ENCODE assay signal across 29 cellular contexts in genomic region chr7:135658564-135658963, GRCh38. TPM values are rescaled to one million over a fixed set of nuclear protein-coding genes. Genes with fewer than 3 reads are reported as not detected.
DNase-seq lines count a peak whose midpoint lies in the region; ATAC-seq, FAIRE-seq and TF ChIP-seq lines count a peak whose summit lies in the region.
"Had no signal": no experiment of that assay in that cellular context is flagged by ENCODE, and none has a peak within 500 bp of the region (broad histone marks: within the 10 kb centered on the region; RNA-seq: fewer than 3 reads in every experiment).

No MANE protein-coding gene starts in this region.

- no peak for ATAC-seq in WTC11
- ATAC-seq: GM12878 had no signal

- H4K8ac ChIP-seq in H1 (ENCODE audit: extremely low read depth, insufficient read depth, low read length), result no peak overlapping the region
- no peak overlapping the region for H4K8ac ChIP-seq in neuronal stem cell (ENCODE audit: low read depth, low read length)

- no peak for TF ChIP-seq EP300 in H1 (IDR thresholded peaks at IDR 0.05; ENCODE audit: borderline replicate concordance in 1 of 2, low read depth in 2 of 2, low read length in 2 of 2)

- no peaks in the 10 kb centered on the region for H4K20me1 ChIP-seq in H1 (replicated peaks in 1 of 2; ENCODE audit: control insufficient read depth in 1 of 2, insufficient read depth in 2 of 2, low read length in 2 of 2)
- H4K20me1 ChIP-seq: BLaER1 had no signal

- H3K4me2 ChIP-seq in H1 (ENCODE audit: insufficient read depth in 1 of 2, low read depth in 2 of 2, low read length in 2 of 2) (no peak overlapping the region), neuronal stem cell (ENCODE audit: insufficient read depth, low read length, poor library complexity, severe bottlenecking) (no peak overlapping the region)
- H3K4me2 ChIP-seq: BLaER1 had no signal

- no peak overlapping the region for H3K4me3 ChIP-seq in HEK293 (ENCODE audit: low read depth, low read length)
- no peak overlapping the region for H3K4me3 ChIP-seq in H1 (ENCODE audit: extremely low read depth in 1 of 4, insufficient read depth in 2 of 4, low read depth in 3 of 4, low read length in 4 of 4)
- no peak overlapping the region for H3K4me3 ChIP-seq in neuronal stem cell (ENCODE audit: low read length in 2 of 2)
- H3K4me3 ChIP-seq in colonic mucosa, result no peak overlapping the region
- no peak overlapping the region for H3K4me3 ChIP-seq in coronary artery
- H3K4me3 ChIP-seq in kidney (ENCODE audit: low read length in 2 of 2), result no peak overlapping the region
- H3K4me3 ChIP-seq: BLaER1, GM12878 had no signal

- H3K4me3 Mint-ChIP-seq in nephron (no peak overlapping the region), WTC11 (no peak overlapping the region)
- H3K4me3 Mint-ChIP-seq: CD4-positive, alpha-beta memory T cell had no signal

- H4K91ac ChIP-seq in H1 (replicated peaks; ENCODE audit: insufficient read length, low read length) (no peak overlapping the region), neuronal stem cell (ENCODE audit: low read depth, low read length, poor library complexity) (no peak overlapping the region)

- no peak for TF ChIP-seq POLR2A in H1 (IDR thresholded peaks at IDR 0.05; ENCODE audit: control extremely low read depth in 1 of 2, low read depth in 2 of 2, low read length in 2 of 2)

- peak overlapping the region; percentile 13; the same call in 1 of the 2 replicates for H2AFZ ChIP-seq in H1 (ENCODE audit: low read length)
- peak overlapping the region; percentile 79 for H2AFZ ChIP-seq in neuronal stem cell (ENCODE audit: low read length)

- POLR2A ChIA-PET in HEK293 (lab: Yijun Ruan, JAX), result no interaction called here
- POLR2A ChIA-PET in H1 (lab: Charles Lee; ENCODE audit: partially characterized antibody), result interaction anchor here (1.5 kb wide), 1 partner anchor 96 kb away, joined by 3 read pairs; no protein-coding TSS in a partner anchor
- POLR2A ChIA-PET in WTC11 (lab: Charles Lee), result no interaction called here

- H3K9me3 ChIP-seq in HEK293 (ENCODE audit: control insufficient read depth, insufficient read depth, low read depth, low read length), result no peaks in the 10 kb centered on the region
- H3K9me3 ChIP-seq in H1 (ENCODE audit: insufficient read depth in 2 of 2, low read depth in 1 of 2, low read length in 1 of 2), result no peaks in the 10 kb centered on the region
- H3K9me3 ChIP-seq in neuronal stem cell (replicated peaks in 1 of 2; ENCODE audit: control insufficient read depth in 2 of 2, insufficient read depth in 1 of 2, low read depth in 1 of 2, low read length in 2 of 2), result no peaks in the 10 kb centered on the region
- H3K9me3 ChIP-seq in colonic mucosa, result no peaks in the 10 kb centered on the region
- no peaks in the 10 kb centered on the region for H3K9me3 ChIP-seq in kidney (ENCODE audit: control insufficient read depth in 1 of 2, low read length in 2 of 2)
- H3K9me3 ChIP-seq: BE2C, BLaER1 had no signal

- H2BK12ac ChIP-seq in H1 (ENCODE audit: low read depth, low read length) (no peak overlapping the region), neuronal stem cell (ENCODE audit: low read length) (no peak overlapping the region)

- H3K23ac ChIP-seq in H1 (ENCODE audit: insufficient read length) (no peak overlapping the region), neuronal stem cell (ENCODE audit: low read depth, low read length, poor library complexity) (no peak overlapping the region)

- H2BK15ac ChIP-seq in H1 (ENCODE audit: low read length), result no peak overlapping the region
- H2BK15ac ChIP-seq in neuronal stem cell (ENCODE audit: low read length), result no peak overlapping the region

- H3K23me2 ChIP-seq in H1 (ENCODE audit: low read depth, low read length), result peaks cover 2% of the 10 kb centered on the region; the same call in 1 of the 2 replicates

- TF ChIP-seq RAD21 in H1 (IDR thresholded peaks at IDR 0.05 in 1 of 2, conservative IDR thresholded peaks at IDR 0.05 in 1 of 2; ENCODE audit: low read depth in 2 of 2, low read length in 2 of 2), result no peak

- peaks cover 0 to 12% of the 10 kb centered on the region in 2 experiments; a peak in 3 of 4 replicates for H3K79me2 ChIP-seq in H1 (ENCODE audit: control insufficient read depth in 1 of 2, insufficient read depth in 2 of 2, low read length in 2 of 2)

- H3K27ac ChIP-seq in HEK293 (ENCODE audit: extremely low read depth, low read depth, low read length) (no peak overlapping the region), H1 (ENCODE audit: low read depth, low read length) (no peak overlapping the region), neuronal stem cell (replicated peaks; ENCODE audit: low read length) (no peak overlapping the region), colonic mucosa (no peak overlapping the region), coronary artery (no peak overlapping the region), kidney (ENCODE audit: low read depth in 2 of 2, low read length in 2 of 2) (no peak overlapping the region)
- H3K27ac ChIP-seq: BLaER1 had no signal

- no peak overlapping the region for H3K14ac ChIP-seq in H1 (ENCODE audit: insufficient read length)
- H3K14ac ChIP-seq in neuronal stem cell (ENCODE audit: low read length), result no peak overlapping the region

- intact Hi-C loops in colonic mucosa (cut with DNase I) (no loop called here), kidney (cut with DNase I) (no loop called here)

- H3K36me3 Mint-ChIP-seq in nephron (ENCODE audit: low read depth), result no peaks in the 10 kb centered on the region
- H3K36me3 Mint-ChIP-seq in WTC11, result no peaks in the 10 kb centered on the region
- H3K36me3 Mint-ChIP-seq: CD14-positive monocyte; CD4-positive, CD25-positive, alpha-beta regulatory T cell had no signal

- H3K27me3 ChIP-seq in H1 (replicated peaks in 1 of 4; ENCODE audit: control insufficient read depth in 3 of 4, extremely low read depth in 1 of 4, insufficient read depth in 3 of 4, low read length in 3 of 4) (no peaks in the 10 kb centered on the region), neuronal stem cell (ENCODE audit: control insufficient read depth in 3 of 3, insufficient read depth in 3 of 3, low read depth in 1 of 3, low read length in 3 of 3) (no peaks in the 10 kb centered on the region), colonic mucosa (no peaks in the 10 kb centered on the region)
- H3K27me3 ChIP-seq: BE2C, BLaER1 had no signal

- H2BK120ac ChIP-seq in H1 (replicated peaks; ENCODE audit: low read depth, low read length) (no peak overlapping the region), neuronal stem cell (ENCODE audit: low read depth, low read length) (no peak overlapping the region)

- CTCF ChIA-PET in HEK293 (lab: Yijun Ruan, JAX) (interaction anchor here (2.0 kb wide), 1 partner anchor 13 kb away, joined by 7 read pairs; no protein-coding TSS in a partner anchor), H1 (lab: Charles Lee; ENCODE audit: partially characterized antibody) (interaction anchor here (0.5 to 4.6 kb wide), 3 partner anchors 14 to 296 kb away, joined by 4 to 38 read pairs (median 5); no protein-coding TSS in a partner anchor), WTC11 (lab: Charles Lee) (interaction anchor here (0.5 to 3.1 kb wide), 4 partner anchors 13 to 248 kb away, joined by 3 to 10 read pairs (median 5); no protein-coding TSS in a partner anchor)

- no peak overlapping the region for H4K5ac ChIP-seq in H1 (ENCODE audit: insufficient read length, low read depth, low read length)

- DNase-seq in H1 (ENCODE audit: low read depth in 1 of 2, low spot score in 2 of 2) (no peak), neuronal stem cell (ENCODE audit: low spot score) (no peak), colonic mucosa (no peak), coronary artery (ENCODE audit: low spot score) (no peak), WTC11 (ENCODE audit: low spot score) (no peak), kidney (no peak)
- DNase-seq: 8988T; ACHN; BE2C; C1 segment of cervical spinal cord; CD4-positive, alpha-beta memory T cell; CD4-positive, CD25-positive, alpha-beta regulatory T cell; CD8-positive, alpha-beta memory T cell; COR-L47; DMS 273 treated with DMSO at 0.1 percent for 48 hours; DMS153; DMS53; DMS79; DND-41; EL; GDM1 had no signal

- H3K27me3 Mint-ChIP-seq in nephron (ENCODE audit: low read depth) (no peaks in the 10 kb centered on the region), WTC11 (ENCODE audit: low read depth) (no peaks in the 10 kb centered on the region)
- H3K27me3 Mint-ChIP-seq: CD4-positive, alpha-beta memory T cell; CD4-positive, CD25-positive, alpha-beta regulatory T cell; CD8-positive, alpha-beta memory T cell had no signal

- no peak overlapping the region for H3K9ac ChIP-seq in H1 (replicated peaks in 1 of 4; ENCODE audit: extremely low read depth in 1 of 4, low read depth in 3 of 4, low read length in 3 of 4)
- no peak overlapping the region for H3K9ac ChIP-seq in neuronal stem cell (ENCODE audit: low read depth, low read length, poor library complexity)
- H3K9ac ChIP-seq in colonic mucosa (ENCODE audit: low read depth in 2 of 2, low read length in 2 of 2), result no peak overlapping the region
- H3K9ac ChIP-seq in kidney (ENCODE audit: low read length in 2 of 2), result no peak overlapping the region
- H3K9ac ChIP-seq: BLaER1 had no signal

- H3K27ac Mint-ChIP-seq in nephron (peak overlapping the region in 2 of 3 experiments; percentile 98 to 99), WTC11 (no peak overlapping the region)
- H3K27ac Mint-ChIP-seq: CD4-positive, alpha-beta memory T cell had no signal

- H3K4me1 ChIP-seq in HEK293 (ENCODE audit: control insufficient read depth, insufficient read depth, low read length) (no peaks in the 10 kb centered on the region), H1 (replicated peaks in 1 of 4; ENCODE audit: control insufficient read depth in 3 of 4, insufficient read depth in 4 of 4, low read length in 3 of 4) (no peaks in the 10 kb centered on the region; a peak in 2 of 7 replicates), neuronal stem cell (ENCODE audit: control insufficient read depth in 2 of 2, insufficient read depth in 1 of 2, low read depth in 1 of 2, low read length in 2 of 2) (peaks cover 6 to 11% of the 10 kb centered on the region in 2 donors), colonic mucosa (no peaks in the 10 kb centered on the region), kidney (ENCODE audit: control insufficient read depth in 1 of 2, insufficient read depth in 1 of 2, low read depth in 1 of 2, low read length in 2 of 2) (peaks cover 4 to 10% of the 10 kb centered on the region in 2 donors)
- H3K4me1 ChIP-seq: BE2C had no signal

- H3K9me3 Mint-ChIP-seq in nephron (no peaks in the 10 kb centered on the region), WTC11 (peaks cover 3% of the 10 kb centered on the region; the same call in 1 of the 2 replicates)

- H3K4me1 Mint-ChIP-seq in nephron, result peaks cover 22% of the 10 kb centered on the region
- H3K4me1 Mint-ChIP-seq in WTC11, result peaks cover 14% of the 10 kb centered on the region

- H2BK5ac ChIP-seq in H1 (ENCODE audit: low read depth, low read length) (no peak overlapping the region), neuronal stem cell (ENCODE audit: low read length) (no peak overlapping the region)

- H3K56ac ChIP-seq in H1 (replicated peaks; ENCODE audit: insufficient read length, low read depth, low read length), result no peak overlapping the region

- FAIRE-seq in H1 (lab: Jason Lieb, UNC) (no peak), kidney (lab: Jason Lieb, UNC) (no peak)
- FAIRE-seq: A204.1, GM12878, GM12892, GM18507 had no signal

- H2AK5ac ChIP-seq in H1 (ENCODE audit: low read depth, low read length), result no peak overlapping the region
- no peak overlapping the region for H2AK5ac ChIP-seq in neuronal stem cell (ENCODE audit: low read depth, low read length)

- H3K4ac ChIP-seq in H1 (replicated peaks; ENCODE audit: insufficient read length, low read depth, low read length), result no peak overlapping the region
- H3K4ac ChIP-seq in neuronal stem cell (ENCODE audit: low read length), result no peak overlapping the region

- H3K79me1 ChIP-seq in H1 (ENCODE audit: low read depth, low read length) (no peaks in the 10 kb centered on the region), neuronal stem cell (ENCODE audit: low read depth, low read length) (peaks cover 5% of the 10 kb centered on the region)

- no peaks in the 10 kb centered on the region for H3K36me3 ChIP-seq in HEK293 (ENCODE audit: control insufficient read depth in 2 of 2, insufficient read depth in 1 of 2, low read length in 2 of 2)
- no peaks in the 10 kb centered on the region for H3K36me3 ChIP-seq in H1 (ENCODE audit: control insufficient read depth in 2 of 4, insufficient read depth in 4 of 4, low read length in 3 of 4)
- no peaks in the 10 kb centered on the region for H3K36me3 ChIP-seq in neuronal stem cell (replicated peaks in 1 of 2; ENCODE audit: control insufficient read depth in 2 of 2, insufficient read depth in 2 of 2, low read length in 2 of 2)
- H3K36me3 ChIP-seq in colonic mucosa, result no peaks in the 10 kb centered on the region
- no peaks in the 10 kb centered on the region for H3K36me3 ChIP-seq in kidney (ENCODE audit: control insufficient read depth in 1 of 2, insufficient read depth in 2 of 2, low read length in 2 of 2)
- H3K36me3 ChIP-seq: BE2C, BLaER1 had no signal

- no peak overlapping the region for H3K18ac ChIP-seq in H1 (ENCODE audit: extremely low read depth, low read length)
- H3K18ac ChIP-seq in neuronal stem cell (ENCODE audit: low read length), result no peak overlapping the region

- H2BK20ac ChIP-seq in H1 (ENCODE audit: low read length), result no peak overlapping the region

- no peak for TF ChIP-seq CTCF in HEK293 (tag by site-specific recombination; IDR thresholded peaks at IDR 0.05)
- TF ChIP-seq CTCF in H1 (IDR thresholded peaks at IDR 0.05; ENCODE audit: control extremely low read depth in 1 of 3, insufficient read depth in 1 of 3, low read depth in 1 of 3, low read length in 3 of 3), result no peak
- no peak for TF ChIP-seq CTCF in nephron (IDR thresholded peaks at IDR 0.05; ENCODE audit: unreplicated experiment in 3 of 3)
- no peak for TF ChIP-seq CTCF in colonic mucosa (IDR thresholded peaks at IDR 0.05)
- no peak for TF ChIP-seq CTCF in coronary artery (IDR thresholded peaks at IDR 0.05)
- TF ChIP-seq CTCF in WTC11 (IDR thresholded peaks at IDR 0.05), result no peak
- no peak for TF ChIP-seq CTCF in kidney (IDR thresholded peaks at IDR 0.05; ENCODE audit: borderline replicate concordance, extremely low read depth, insufficient read depth)

- 89% methylated on average over 5 of the region's 5 CpGs; no CpG with 5 or more reads in 1 of the 2 experiments for WGBS in H1 (ENCODE audit: extremely low coverage in 1 of 2, insufficient coverage in 1 of 2, insufficient read length in 1 of 2, insufficient replicate concordance in 2 of 2, low coverage in 1 of 2, low lambda C conversion rate in 2 of 2, missing lambda C conversion rate in 1 of 2), 2 experiments
- WGBS in neuronal stem cell (ENCODE audit: extremely low coverage in 2 of 2, insufficient read length in 2 of 2, insufficient replicate concordance in 1 of 2), 2 donors, result no CpG with 5 or more reads among the region's 5 CpGs

RNA-seq across cellular contexts. Expression of gene STMP1, which starts 3.8 kb away (rescaled TPM):
- total RNA-seq in H1 (2021; fragmentation: NEBNext Ultra II Directional; extraction: Animal tissue kit (Norgen Biotek cat#: 25700)), result 36.7 and 36.9 TPM in 2 replicates
- polyA plus RNA-seq in H1 (2011; rRNA removed) (14.3 and 22.7 TPM in 2 replicates), kidney (ENCODE audit: insufficient read depth, low read depth, low replicate concordance) (35.8 TPM)
- polyA plus RNA-seq in H1 (2011; cell fraction: cytosol; rRNA removed), result 20.7 TPM
- 7.9 TPM for polyA plus RNA-seq in H1 (2011; cell fraction: nucleus; rRNA removed)
- polyA plus RNA-seq in H1 (2012, experiment 1 of 2), result 20.4 to 33.0 TPM (median 21.8 TPM) in 4 replicates
- 14.9 TPM for polyA plus RNA-seq in H1 (2012, experiment 2 of 2)
- 35.3 TPM for polyA plus RNA-seq in H1 (2013, experiment 1 of 2)
- polyA plus RNA-seq in H1 (2013, experiment 2 of 2), result 35.1 TPM
- 12.7 and 13.7 TPM in 2 replicates for polyA minus RNA-seq in H1 (2011; rRNA and poly(A)+ RNA removed)
- polyA minus RNA-seq in H1 (2011; cell fraction: cytosol; rRNA and poly(A)+ RNA removed), result 14.7 TPM
- 22.0 TPM for polyA minus RNA-seq in H1 (2011; cell fraction: nucleus; rRNA and poly(A)+ RNA removed)
- 60.7 TPM for polyA plus RNA-seq in neuronal stem cell (2013, experiment 1 of 2)
- 60.6 TPM for polyA plus RNA-seq in neuronal stem cell (2013, experiment 2 of 2)
- total RNA-seq in colonic mucosa (10 to 100 TPM; 25.7 to 27.4 TPM), WTC11 (2021) (26.1 to 31.6 TPM (median 30.4 TPM) in 3 replicates), kidney (40.8 TPM)
